ENCODE assay signal across 18 cellular contexts in genomic region chr2:217801711-217802110, GRCh38.
A peak's percentile ranks its signal among the peaks of the same experiment; 100 is the strongest.
DNase-seq lines count a peak whose midpoint lies in the region; ATAC-seq and TF ChIP-seq lines count a peak whose summit lies in the region.
"Had no signal": no experiment of that assay in that cellular context is flagged by ENCODE, and none has a peak within 500 bp of the region (broad histone marks: within the 10 kb centered on the region; RNA-seq: fewer than 3 reads in every experiment).

No MANE protein-coding gene starts in this region.

- H3K27ac ChIP-seq in RWPE1 (peak overlapping the region; percentile 29; the same call in 1 of the 2 replicates), endodermal cell (ENCODE audit: low read depth, low read length) (no peak overlapping the region), suprapubic skin (no peak overlapping the region), brain microvascular endothelial cell (no peak overlapping the region)
- H3K27ac ChIP-seq: KMS-11 had no signal

- H3K27ac Mint-ChIP-seq in endodermal cell: no peak overlapping the region
- H3K27ac Mint-ChIP-seq in nephron: peak overlapping the region in 2 of 3 experiments; percentile 14 to 44
- H3K27ac Mint-ChIP-seq: activated CD8-positive, alpha-beta T cell treated with anti-CD3 and anti-CD28 coated beads, Interleukin-2, amount 10 ng/mL, durations not matched to agents 7 days and 5 days; CD14-positive monocyte had no signal

- DNase-seq in RWPE1 (ENCODE audit: low spot score) (no peak), endodermal cell (peak; percentile 31), suprapubic skin (ENCODE audit: low spot score in 2 of 2) (peak; percentile 52 to 70), brain microvascular endothelial cell (no peak), T-helper 9 cell (no peak)
- DNase-seq: activated CD4-positive, alpha-beta T cell treated with anti-CD3 and anti-CD28 coated beads for 1 hour; activated CD8-positive, alpha-beta T cell treated with anti-CD3 and anti-CD28 coated beads, Interleukin-2, amount 10 ng/mL, durations not matched to agents 7 days and 5 days; MM.1S; NCI-H1417; NCI-H345; stimulated activated naive CD8-positive, alpha-beta T cell treated with anti-CD3 and anti-CD28 coated beads, Interleukin-15, amount 100 ng/mL, for 72 hours had no signal

- CTCF ChIA-PET in RWPE1 (lab: Yijun Ruan, JAX): no interaction called here

- in situ Hi-C loops in brain microvascular endothelial cell (cut with HindIII; ENCODE audit: low pct_ligation_motif_present, low sequenced_read_pairs): no loop called here

- H3K36me3 Mint-ChIP-seq in endodermal cell (ENCODE audit: low read depth) (no peaks in the 10 kb centered on the region), nephron (ENCODE audit: low read depth) (peaks cover 14% of the 10 kb centered on the region)

- H3K4me1 Mint-ChIP-seq in endodermal cell (peaks cover 2% of the 10 kb centered on the region), nephron (peaks cover 71% of the 10 kb centered on the region)
- H3K4me1 Mint-ChIP-seq: central memory CD8-positive, alpha-beta T cell had no signal

- H3K4me3 Mint-ChIP-seq in endodermal cell: no peak overlapping the region
- no peak overlapping the region for H3K4me3 Mint-ChIP-seq in nephron
- H3K4me3 Mint-ChIP-seq: activated CD8-positive, alpha-beta T cell treated with anti-CD3 and anti-CD28 coated beads, Interleukin-2, amount 10 ng/mL, durations not matched to agents 7 days and 5 days; CD14-positive monocyte; central memory CD8-positive, alpha-beta T cell; stimulated activated naive CD8-positive, alpha-beta T cell treated with anti-CD3 and anti-CD28 coated beads, Interleukin-15, amount 100 ng/mL, for 72 hours had no signal

- H3K27me3 Mint-ChIP-seq in endodermal cell (ENCODE audit: insufficient read depth) (no peaks in the 10 kb centered on the region), nephron (ENCODE audit: low read depth) (no peaks in the 10 kb centered on the region)
- H3K27me3 Mint-ChIP-seq: stimulated activated naive CD8-positive, alpha-beta T cell treated with anti-CD3 and anti-CD28 coated beads, Interleukin-15, amount 100 ng/mL, for 72 hours had no signal

- POLR2A ChIA-PET in RWPE1 (lab: Yijun Ruan, JAX; ENCODE audit: low non-redundant PET): no interaction called here

- H3K36me3 ChIP-seq in endodermal cell (ENCODE audit: control insufficient read depth, insufficient read depth, low read length) (no peaks in the 10 kb centered on the region), suprapubic skin (peaks cover 37% of the 10 kb centered on the region), brain microvascular endothelial cell (replicated peaks) (peaks cover 3% of the 10 kb centered on the region)

- H3K9me3 ChIP-seq in endodermal cell (ENCODE audit: control insufficient read depth, low read length) (no peaks in the 10 kb centered on the region), suprapubic skin (no peaks in the 10 kb centered on the region)
- H3K9me3 ChIP-seq: Peyer's patch had no signal

- TF ChIP-seq CTCF in RWPE1 (conservative IDR thresholded peaks at IDR 0.05; ENCODE audit: low read depth): no peak
- TF ChIP-seq CTCF in endodermal cell (conservative IDR thresholded peaks at IDR 0.05): no peak
- TF ChIP-seq CTCF in nephron (IDR thresholded peaks at IDR 0.05; ENCODE audit: unreplicated experiment in 3 of 3): no peak
- no peak for TF ChIP-seq CTCF in suprapubic skin (IDR thresholded peaks at IDR 0.05)
- TF ChIP-seq CTCF in brain microvascular endothelial cell (IDR thresholded peaks at IDR 0.05; ENCODE audit: low read depth, low read length, missing control alignments): no peak

- no peak for ATAC-seq in esophagus mucosa
- ATAC-seq: activated CD8-positive, alpha-beta T cell treated with anti-CD3 and anti-CD28 coated beads, Interleukin-2, amount 10 ng/mL, durations not matched to agents 7 days and 5 days; HCT116; stimulated activated naive CD8-positive, alpha-beta T cell treated with anti-CD3 and anti-CD28 coated beads, Interleukin-15, amount 100 ng/mL, for 72 hours had no signal

- no peaks in the 10 kb centered on the region for H3K9me3 Mint-ChIP-seq in endodermal cell
- no peaks in the 10 kb centered on the region for H3K9me3 Mint-ChIP-seq in nephron
- H3K9me3 Mint-ChIP-seq: central memory CD8-positive, alpha-beta T cell had no signal

- H3K4me3 ChIP-seq in endodermal cell (ENCODE audit: low read length): no peak overlapping the region
- no peak overlapping the region for H3K4me3 ChIP-seq in suprapubic skin
- H3K4me3 ChIP-seq in brain microvascular endothelial cell (ENCODE audit: low read depth, low read length): no peak overlapping the region
- H3K4me3 ChIP-seq: Peyer's patch had no signal

- H3K4me1 ChIP-seq in endodermal cell (ENCODE audit: control insufficient read depth, insufficient read depth, low read length) (no peaks in the 10 kb centered on the region), suprapubic skin (peaks cover 28% of the 10 kb centered on the region)

- H3K27me3 ChIP-seq in endodermal cell (ENCODE audit: control insufficient read depth, insufficient read depth, low read length, poor library complexity, severe bottlenecking) (no peaks in the 10 kb centered on the region), suprapubic skin (no peaks in the 10 kb centered on the region), brain microvascular endothelial cell (replicated peaks) (no peaks in the 10 kb centered on the region)
- H3K27me3 ChIP-seq: Peyer's patch had no signal

- TF ChIP-seq POLR2A in suprapubic skin (IDR thresholded peaks at IDR 0.05): no peak

- 93 to 100% methylated on average over 1 to 8 of the region's 8 CpGs for WGBS in endodermal cell (ENCODE audit: insufficient coverage in 1 of 2, insufficient read length in 1 of 2), 2 experiments
- WGBS in suprapubic skin: 79% methylated on average over 8 of the region's 8 CpGs

- no peak overlapping the region for H3K9ac ChIP-seq in endodermal cell (ENCODE audit: extremely low read depth, low read length, poor library complexity, severe bottlenecking)
- H3K9ac ChIP-seq: KMS-11 had no signal

- TF ChIP-seq EP300 in suprapubic skin (IDR thresholded peaks at IDR 0.05): no peak

Comparison
In these comparisons a context has a peak if more than half of its experiments do, and no peak if none do; other contexts are left out.
1. DNase-seq: peak in endodermal cell (single experiment) and suprapubic skin (2 of 2); none in RWPE1 (single experiment), brain microvascular endothelial cell (single experiment) and T-helper 9 cell (single experiment).